14 cellular contexts compared by ENCODE assay signal in genomic region chr7:135965602-135966001, GRCh38. TPM values are rescaled to one million over a fixed set of nuclear protein-coding genes. Genes with fewer than 3 reads are reported as not detected.
DNase-seq lines count a peak whose midpoint lies in the region; ATAC-seq and FAIRE-seq lines count a peak whose summit lies in the region.
"Had no signal": no experiment of that assay in that cellular context is flagged by ENCODE, and none has a peak within 500 bp of the region (broad histone marks: within the 10 kb centered on the region; RNA-seq: fewer than 3 reads in every experiment).

No MANE protein-coding gene starts in this region.

- no peaks in the 10 kb centered on the region for H3K27me3 ChIP-seq in small intestine (ENCODE audit: control insufficient read depth in 2 of 2, insufficient read depth in 2 of 2, low read length in 2 of 2)
- H3K27me3 ChIP-seq: SJSA1, vagina had no signal

- peak; percentile 5 for FAIRE-seq in small intestine (lab: Jason Lieb, UNC)
- FAIRE-seq: H1 had no signal

- no peak overlapping the region for H3K4me3 ChIP-seq in small intestine (ENCODE audit: low read depth in 1 of 2, low read length in 2 of 2)
- H3K4me3 ChIP-seq: SJSA1, vagina had no signal

- H3K9me3 ChIP-seq in small intestine (ENCODE audit: control insufficient read depth, low read depth): no peaks in the 10 kb centered on the region
- H3K9me3 ChIP-seq: SJSA1, vagina had no signal

- peaks cover 0 to 1% of the 10 kb centered on the region in 2 donors for H3K36me3 ChIP-seq in small intestine (ENCODE audit: control insufficient read depth in 2 of 2, insufficient read depth in 2 of 2, low read length in 2 of 2)
- H3K36me3 ChIP-seq: vagina had no signal

- ATAC-seq in GM18907 (IDR thresholded peaks at IDR 0.05; ENCODE audit: unreplicated experiment) (peak; percentile 50), GM21737 (IDR thresholded peaks at IDR 0.05; ENCODE audit: unreplicated experiment) (peak; percentile 51), HG03378 (IDR thresholded peaks at IDR 0.05; ENCODE audit: unreplicated experiment) (peak; percentile 57), Right ventricle myocardium inferior (no peak), HG02840 (IDR thresholded peaks at IDR 0.05; ENCODE audit: low FRiP score, unreplicated experiment) (no peak)

- no peak overlapping the region for H3K27ac ChIP-seq in small intestine (ENCODE audit: low read depth in 1 of 2, low read length in 1 of 2)
- H3K27ac ChIP-seq: SJSA1, vagina had no signal

- peaks cover 0 to 8% of the 10 kb centered on the region in 2 donors for H3K4me1 ChIP-seq in small intestine (ENCODE audit: control insufficient read depth in 2 of 2, insufficient read depth in 1 of 2, low read depth in 1 of 2, low read length in 1 of 2)

- DNase-seq in small intestine: no peak
- DNase-seq in COR-L47 (lab: John Stamatoyannopoulos, UW): no peak
- DNase-seq in Right ventricle myocardium inferior (ENCODE audit: missing footprints): no peak
- DNase-seq: activated CD4-positive, alpha-beta T cell treated with anti-CD3 and anti-CD28 coated beads for 4 hours; activated naive CD4-positive, alpha-beta T cell treated with anti-CD3 and anti-CD28 coated beads, Interleukin-2, amount 50 U/mL, for 16 hours; cortex of kidney; Karpas-422 had no signal

- WGBS in small intestine, 3 donors: 69 to 92% (median 73%) methylated on average over 1 of the region's 1 CpG

- intact Hi-C loops in Right ventricle myocardium inferior (cut with DNase I): no loop called here

RNA-seq across cellular contexts. Expression of gene MTPN, which starts 11.6 kb away (rescaled TPM):
- 10 to 100 TPM; 56.7 to 65.1 (median 59.7) TPM for polyA plus RNA-seq in small intestine
- total RNA-seq in Right ventricle myocardium inferior: 72.9 TPM

Comparison
In these comparisons a context has a peak if more than half of its experiments do, and no peak if none do; other contexts are left out.
1. ATAC-seq: peak in GM18907 (single experiment), GM21737 (single experiment) and HG03378 (single experiment); none in Right ventricle myocardium inferior (single experiment) and HG02840 (single experiment).